Comparison of ENCODE assay signal across 9 cellular contexts in genomic region chr3:106457278-106458210, GRCh38.
DNase-seq lines count a peak whose midpoint lies in the region; ATAC-seq, FAIRE-seq and TF ChIP-seq lines count a peak whose summit lies in the region.
"Had no signal": no experiment of that assay in that cellular context is flagged by ENCODE, and none has a peak within 500 bp of the region (broad histone marks: within the 10 kb centered on the region; RNA-seq: fewer than 3 reads in every experiment).

No MANE protein-coding gene starts in this region.

- DNase-seq in DMS53 (lab: John Stamatoyannopoulos, UW): peak; percentile 93
- DNase-seq in GM19239 (ENCODE audit: insufficient read length, low spot score): peak; percentile 18
- DNase-seq in NCI-H510A treated with DMSO at 0.1 percent for 48 hours (lab: John Stamatoyannopoulos, UW): peak; percentile 20
- DNase-seq in body of pancreas: peak in 3 of 4 donors; percentile 3 to 21 (median 6)
- peak; percentile 95 for DNase-seq in myocyte (ENCODE audit: low read depth)
- no peak for DNase-seq in endothelial cell (ENCODE audit: low spot score)
- no peak for DNase-seq in stomach

- WGBS in body of pancreas, 2 donors: 33 to 38% methylated on average over 3 of the region's 3 CpGs
- WGBS in stomach, 5 donors: 50 to 59% (median 56%) methylated on average over 3 of the region's 3 CpGs

- no peaks in the 10 kb centered on the region for H3K9me3 Mint-ChIP-seq in endothelial cell (ENCODE audit: unreplicated experiment)

- no peaks in the 10 kb centered on the region for H3K4me1 Mint-ChIP-seq in endothelial cell (ENCODE audit: unreplicated experiment)

- H3K4me3 ChIP-seq in body of pancreas: no peak overlapping the region
- no peak overlapping the region for H3K4me3 ChIP-seq in stomach
- H3K4me3 ChIP-seq: SK-N-MC had no signal

- H3K27me3 ChIP-seq in body of pancreas (no peaks in the 10 kb centered on the region), stomach (no peaks in the 10 kb centered on the region)

- TF ChIP-seq EP300 in stomach (IDR thresholded peaks at IDR 0.05): no peak

- ATAC-seq in HG03103 (IDR thresholded peaks at IDR 0.05; ENCODE audit: low read depth, unreplicated experiment) (peak; percentile 96), body of pancreas (no peak)

- no peaks in the 10 kb centered on the region for H3K27me3 Mint-ChIP-seq in endothelial cell (ENCODE audit: unreplicated experiment)

- no peak overlapping the region for H3K27ac Mint-ChIP-seq in endothelial cell (ENCODE audit: unreplicated experiment)

- no peak for TF ChIP-seq POLR2A in body of pancreas (IDR thresholded peaks at IDR 0.05)
- no peak for TF ChIP-seq POLR2A in stomach (IDR thresholded peaks at IDR 0.05)

- intact Hi-C loops in body of pancreas (cut with DNase I) (no loop called here), stomach (cut with DNase I; ENCODE audit: low total_unique reads) (no loop called here)

- FAIRE-seq in GM19239 (lab: Jason Lieb, UNC): peak; percentile 70

- H3K4me3 Mint-ChIP-seq in endothelial cell (ENCODE audit: unreplicated experiment): no peak overlapping the region

- H3K27ac ChIP-seq in body of pancreas (no peak overlapping the region), stomach (no peak overlapping the region)
- H3K27ac ChIP-seq: SK-N-MC had no signal

- no peak for TF ChIP-seq CTCF in body of pancreas (IDR thresholded peaks at IDR 0.05)
- TF ChIP-seq CTCF in endothelial cell (IDR thresholded peaks at IDR 0.05; ENCODE audit: unreplicated experiment): no peak
- TF ChIP-seq CTCF in stomach (IDR thresholded peaks at IDR 0.05): no peak

- H3K9me3 ChIP-seq in body of pancreas (no peaks in the 10 kb centered on the region), stomach (no peaks in the 10 kb centered on the region)

- H3K4me1 ChIP-seq in body of pancreas (no peaks in the 10 kb centered on the region), stomach (no peaks in the 10 kb centered on the region)

- H3K36me3 Mint-ChIP-seq in endothelial cell (ENCODE audit: low read depth, unreplicated experiment): no peaks in the 10 kb centered on the region

- no peaks in the 10 kb centered on the region for H3K36me3 ChIP-seq in body of pancreas (replicated peaks in 1 of 2; ENCODE audit: insufficient read depth in 1 of 2, low read depth in 2 of 2)
- H3K36me3 ChIP-seq in stomach: no peaks in the 10 kb centered on the region

Comparison
In these comparisons a context has a peak if more than half of its experiments do, and no peak if none do; other contexts are left out.
1. DNase-seq: peak in DMS53 (single experiment), GM19239 (single experiment), NCI-H510A treated with DMSO at 0.1 percent for 48 hours (single experiment), body of pancreas (3 of 4) and myocyte (single experiment); none in endothelial cell (single experiment) and stomach (single experiment).